1 cellular context compared by ENCODE assay signal in the genomic region with DNA sequence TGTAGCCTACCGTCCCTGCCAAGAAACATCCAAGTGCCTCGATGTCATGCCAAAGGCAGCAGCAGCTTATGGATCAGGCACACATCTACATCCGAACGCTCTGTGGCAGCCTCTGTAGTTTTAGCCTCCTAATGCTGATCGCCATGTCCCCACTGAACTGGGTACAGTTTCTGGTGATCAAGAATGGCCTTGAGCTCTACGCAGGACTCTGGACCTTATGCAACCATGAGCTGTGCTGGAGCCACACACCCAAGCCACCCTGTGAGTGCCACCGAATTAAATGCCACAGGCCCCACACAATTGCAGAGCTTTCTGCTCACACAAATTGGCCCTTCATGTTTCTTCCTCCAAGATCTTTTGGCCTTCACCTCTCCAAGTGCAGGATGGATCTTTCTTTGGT.
TF ChIP-seq lines count a peak whose summit lies in the region.

No MANE protein-coding gene starts in this region.

TF ChIP-seq in HepG2, 621 proteins besides CTCF, POLR2A, EP300 and RAD21 (continued from another document and continues in another):
- TF ChIP-seq, protein P1, sequence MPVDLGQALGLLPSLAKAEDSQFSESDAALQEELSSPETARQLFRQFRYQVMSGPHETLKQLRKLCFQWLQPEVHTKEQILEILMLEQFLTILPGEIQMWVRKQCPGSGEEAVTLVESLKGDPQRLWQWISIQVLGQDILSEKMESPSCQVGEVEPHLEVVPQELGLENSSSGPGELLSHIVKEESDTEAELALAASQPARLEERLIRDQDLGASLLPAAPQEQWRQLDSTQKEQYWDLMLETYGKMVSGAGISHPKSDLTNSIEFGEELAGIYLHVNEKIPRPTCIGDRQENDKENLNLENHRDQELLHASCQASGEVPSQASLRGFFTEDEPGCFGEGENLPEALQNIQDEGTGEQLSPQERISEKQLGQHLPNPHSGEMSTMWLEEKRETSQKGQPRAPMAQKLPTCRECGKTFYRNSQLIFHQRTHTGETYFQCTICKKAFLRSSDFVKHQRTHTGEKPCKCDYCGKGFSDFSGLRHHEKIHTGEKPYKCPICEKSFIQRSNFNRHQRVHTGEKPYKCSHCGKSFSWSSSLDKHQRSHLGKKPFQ (CRISPR knock-in tag; IDR thresholded peaks at IDR 0.05; ENCODE audit: insufficient replicate concordance) = peak; percentile 37
- TF ChIP-seq REXO4 (CRISPR knock-in tag; IDR thresholded peaks at IDR 0.05; ENCODE audit: borderline replicate concordance) = no peak
- 0 out of 2 replicates have a peak, but pooled peaks have one; percentile 17 for TF ChIP-seq HDAC2 (CRISPR knock-in tag; IDR thresholded peaks at IDR 0.05)
- peak; percentile 79 for TF ChIP-seq CEBPG (CRISPR knock-in tag; IDR thresholded peaks at IDR 0.05)
- no peak for TF ChIP-seq AGO1 (IDR thresholded peaks at IDR 0.05; ENCODE audit: low read depth, low read length, poor library complexity, severe bottlenecking)
- no peak for TF ChIP-seq TSC22D2 (CRISPR knock-in tag; IDR thresholded peaks at IDR 0.05; ENCODE audit: borderline replicate concordance)
- TF ChIP-seq ZNF225 (CRISPR knock-in tag; IDR thresholded peaks at IDR 0.05) = no peak
- no peak for TF ChIP-seq CENPT (CRISPR knock-in tag; IDR thresholded peaks at IDR 0.05; ENCODE audit: low read depth)
- no peak for TF ChIP-seq FLYWCH1 (CRISPR knock-in tag; IDR thresholded peaks at IDR 0.05)
- TF ChIP-seq EZH2 (conservative IDR thresholded peaks at IDR 0.05; ENCODE audit: low read depth, low read length) = no peak
- no peak for TF ChIP-seq ZBTB8A (CRISPR knock-in tag; IDR thresholded peaks at IDR 0.05; ENCODE audit: borderline replicate concordance, low read depth)
- peak; percentile 33; the same call in 1 of the 2 replicates for TF ChIP-seq ZFX (CRISPR knock-in tag; IDR thresholded peaks at IDR 0.05; ENCODE audit: low read depth)
- TF ChIP-seq ZNF713 (CRISPR knock-in tag; IDR thresholded peaks at IDR 0.05) = 0 out of 2 replicates have a peak, but pooled peaks have one; percentile 47
- TF ChIP-seq, protein P2, sequence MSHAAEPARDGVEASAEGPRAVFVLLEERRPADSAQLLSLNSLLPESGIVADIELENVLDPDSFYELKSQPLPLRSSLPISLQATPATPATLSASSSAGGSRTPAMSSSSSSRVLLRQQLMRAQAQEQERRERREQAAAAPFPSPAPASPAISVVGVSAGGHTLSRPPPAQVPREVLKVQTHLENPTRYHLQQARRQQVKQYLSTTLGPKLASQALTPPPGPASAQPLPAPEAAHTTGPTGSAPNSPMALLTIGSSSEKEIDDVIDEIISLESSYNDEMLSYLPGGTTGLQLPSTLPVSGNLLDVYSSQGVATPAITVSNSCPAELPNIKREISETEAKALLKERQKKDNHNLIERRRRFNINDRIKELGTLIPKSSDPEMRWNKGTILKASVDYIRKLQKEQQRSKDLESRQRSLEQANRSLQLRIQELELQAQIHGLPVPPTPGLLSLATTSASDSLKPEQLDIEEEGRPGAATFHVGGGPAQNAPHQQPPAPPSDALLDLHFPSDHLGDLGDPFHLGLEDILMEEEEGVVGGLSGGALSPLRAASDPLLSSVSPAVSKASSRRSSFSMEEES (CRISPR knock-in tag; IDR thresholded peaks at IDR 0.05) = no peak
- TF ChIP-seq, protein P3, sequence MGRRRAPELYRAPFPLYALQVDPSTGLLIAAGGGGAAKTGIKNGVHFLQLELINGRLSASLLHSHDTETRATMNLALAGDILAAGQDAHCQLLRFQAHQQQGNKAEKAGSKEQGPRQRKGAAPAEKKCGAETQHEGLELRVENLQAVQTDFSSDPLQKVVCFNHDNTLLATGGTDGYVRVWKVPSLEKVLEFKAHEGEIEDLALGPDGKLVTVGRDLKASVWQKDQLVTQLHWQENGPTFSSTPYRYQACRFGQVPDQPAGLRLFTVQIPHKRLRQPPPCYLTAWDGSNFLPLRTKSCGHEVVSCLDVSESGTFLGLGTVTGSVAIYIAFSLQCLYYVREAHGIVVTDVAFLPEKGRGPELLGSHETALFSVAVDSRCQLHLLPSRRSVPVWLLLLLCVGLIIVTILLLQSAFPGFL (CRISPR knock-in tag; IDR thresholded peaks at IDR 0.05) = no peak
- TF ChIP-seq ZNF367 (CRISPR knock-in tag; IDR thresholded peaks at IDR 0.05; ENCODE audit: borderline replicate concordance) = no peak
- no peak for TF ChIP-seq SKI (IDR thresholded peaks at IDR 0.05; ENCODE audit: partially characterized antibody)
- no peak for TF ChIP-seq RARG (CRISPR knock-in tag; IDR thresholded peaks at IDR 0.05; ENCODE audit: low read depth)
- TF ChIP-seq ZNF768 (CRISPR knock-in tag; IDR thresholded peaks at IDR 0.05) = peak; percentile 66; the same call in 1 of the 2 replicates
- TF ChIP-seq ASH2L (IDR thresholded peaks at IDR 0.05; ENCODE audit: insufficient read length, low read depth, low read length) = no peak
- TF ChIP-seq MYNN (CRISPR knock-in tag; IDR thresholded peaks at IDR 0.05; ENCODE audit: low read depth) = no peak
- TF ChIP-seq ZNF780A (CRISPR knock-in tag; IDR thresholded peaks at IDR 0.05) = no peak
- TF ChIP-seq, protein P4, sequence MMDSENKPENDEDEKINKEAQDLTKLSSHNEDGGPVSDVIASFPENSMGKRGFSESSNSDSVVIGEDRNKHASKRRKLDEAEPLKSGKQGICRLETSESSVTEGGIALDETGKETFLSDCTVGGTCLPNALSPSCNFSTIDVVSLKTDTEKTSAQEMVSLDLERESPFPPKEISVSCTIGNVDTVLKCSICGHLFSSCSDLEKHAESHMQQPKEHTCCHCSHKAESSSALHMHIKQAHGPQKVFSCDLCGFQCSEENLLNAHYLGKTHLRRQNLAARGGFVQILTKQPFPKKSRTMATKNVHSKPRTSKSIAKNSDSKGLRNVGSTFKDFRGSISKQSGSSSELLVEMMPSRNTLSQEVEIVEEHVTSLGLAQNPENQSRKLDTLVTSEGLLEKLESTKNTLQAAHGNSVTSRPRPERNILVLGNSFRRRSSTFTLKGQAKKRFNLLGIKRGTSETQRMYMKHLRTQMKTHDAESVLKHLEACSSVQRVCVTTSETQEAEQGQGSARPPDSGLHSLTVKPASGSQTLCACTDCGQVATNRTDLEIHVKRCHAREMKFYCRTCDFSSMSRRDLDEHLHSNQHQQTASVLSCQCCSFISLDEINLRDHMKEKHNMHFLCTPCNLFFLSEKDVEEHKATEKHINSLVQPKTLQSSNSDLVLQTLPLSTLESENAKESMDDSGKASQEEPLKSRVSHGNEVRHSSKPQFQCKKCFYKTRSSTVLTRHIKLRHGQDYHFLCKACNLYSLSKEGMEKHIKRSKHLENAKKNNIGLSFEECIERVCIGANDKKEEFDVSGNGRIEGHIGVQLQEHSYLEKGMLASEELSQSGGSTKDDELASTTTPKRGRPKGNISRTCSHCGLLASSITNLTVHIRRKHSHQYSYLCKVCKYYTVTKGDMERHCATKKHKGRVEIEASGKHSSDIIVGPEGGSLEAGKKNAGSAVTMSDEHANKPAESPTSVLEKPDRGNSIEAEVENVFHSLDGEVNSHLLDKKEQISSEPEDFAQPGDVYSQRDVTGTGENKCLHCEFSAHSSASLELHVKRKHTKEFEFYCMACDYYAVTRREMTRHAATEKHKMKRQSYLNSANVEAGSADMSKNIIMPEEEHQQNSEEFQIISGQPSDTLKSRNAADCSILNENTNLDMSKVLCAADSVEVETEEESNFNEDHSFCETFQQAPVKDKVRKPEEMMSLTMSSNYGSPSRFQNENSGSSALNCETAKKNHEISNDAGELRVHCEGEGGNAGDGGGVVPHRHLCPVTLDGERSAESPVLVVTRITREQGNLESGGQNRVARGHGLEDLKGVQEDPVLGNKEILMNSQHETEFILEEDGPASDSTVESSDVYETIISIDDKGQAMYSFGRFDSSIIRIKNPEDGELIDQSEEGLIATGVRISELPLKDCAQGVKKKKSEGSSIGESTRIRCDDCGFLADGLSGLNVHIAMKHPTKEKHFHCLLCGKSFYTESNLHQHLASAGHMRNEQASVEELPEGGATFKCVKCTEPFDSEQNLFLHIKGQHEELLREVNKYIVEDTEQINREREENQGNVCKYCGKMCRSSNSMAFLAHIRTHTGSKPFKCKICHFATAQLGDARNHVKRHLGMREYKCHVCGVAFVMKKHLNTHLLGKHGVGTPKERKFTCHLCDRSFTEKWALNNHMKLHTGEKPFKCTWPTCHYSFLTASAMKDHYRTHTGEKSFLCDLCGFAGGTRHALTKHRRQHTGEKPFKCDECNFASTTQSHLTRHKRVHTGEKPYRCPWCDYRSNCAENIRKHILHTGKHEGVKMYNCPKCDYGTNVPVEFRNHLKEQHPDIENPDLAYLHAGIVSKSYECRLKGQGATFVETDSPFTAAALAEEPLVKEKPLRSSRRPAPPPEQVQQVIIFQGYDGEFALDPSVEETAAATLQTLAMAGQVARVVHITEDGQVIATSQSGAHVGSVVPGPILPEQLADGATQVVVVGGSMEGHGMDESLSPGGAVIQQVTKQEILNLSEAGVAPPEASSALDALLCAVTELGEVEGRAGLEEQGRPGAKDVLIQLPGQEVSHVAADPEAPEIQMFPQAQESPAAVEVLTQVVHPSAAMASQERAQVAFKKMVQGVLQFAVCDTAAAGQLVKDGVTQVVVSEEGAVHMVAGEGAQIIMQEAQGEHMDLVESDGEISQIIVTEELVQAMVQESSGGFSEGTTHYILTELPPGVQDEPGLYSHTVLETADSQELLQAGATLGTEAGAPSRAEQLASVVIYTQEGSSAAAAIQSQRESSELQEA (CRISPR knock-in tag; IDR thresholded peaks at IDR 0.05; ENCODE audit: not compliant biosample characterization) = no peak
- TF ChIP-seq RARA (CRISPR knock-in tag; IDR thresholded peaks at IDR 0.05) = 0 out of 2 replicates have a peak, but pooled peaks have one; percentile 11
- no peak for TF ChIP-seq BORCS8-MEF2B (CRISPR knock-in tag; IDR thresholded peaks at IDR 0.05)
- no peak for TF ChIP-seq STAG1 (CRISPR knock-in tag; IDR thresholded peaks at IDR 0.05)
- TF ChIP-seq, protein P5, sequence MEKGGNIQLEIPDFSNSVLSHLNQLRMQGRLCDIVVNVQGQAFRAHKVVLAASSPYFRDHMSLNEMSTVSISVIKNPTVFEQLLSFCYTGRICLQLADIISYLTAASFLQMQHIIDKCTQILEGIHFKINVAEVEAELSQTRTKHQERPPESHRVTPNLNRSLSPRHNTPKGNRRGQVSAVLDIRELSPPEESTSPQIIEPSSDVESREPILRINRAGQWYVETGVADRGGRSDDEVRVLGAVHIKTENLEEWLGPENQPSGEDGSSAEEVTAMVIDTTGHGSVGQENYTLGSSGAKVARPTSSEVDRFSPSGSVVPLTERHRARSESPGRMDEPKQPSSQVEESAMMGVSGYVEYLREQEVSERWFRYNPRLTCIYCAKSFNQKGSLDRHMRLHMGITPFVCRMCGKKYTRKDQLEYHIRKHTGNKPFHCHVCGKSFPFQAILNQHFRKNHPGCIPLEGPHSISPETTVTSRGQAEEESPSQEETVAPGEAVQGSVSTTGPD (CRISPR knock-in tag; IDR thresholded peaks at IDR 0.05) = no peak
- no peak for TF ChIP-seq SP2 (CRISPR knock-in tag; IDR thresholded peaks at IDR 0.05)
- TF ChIP-seq, protein P6, sequence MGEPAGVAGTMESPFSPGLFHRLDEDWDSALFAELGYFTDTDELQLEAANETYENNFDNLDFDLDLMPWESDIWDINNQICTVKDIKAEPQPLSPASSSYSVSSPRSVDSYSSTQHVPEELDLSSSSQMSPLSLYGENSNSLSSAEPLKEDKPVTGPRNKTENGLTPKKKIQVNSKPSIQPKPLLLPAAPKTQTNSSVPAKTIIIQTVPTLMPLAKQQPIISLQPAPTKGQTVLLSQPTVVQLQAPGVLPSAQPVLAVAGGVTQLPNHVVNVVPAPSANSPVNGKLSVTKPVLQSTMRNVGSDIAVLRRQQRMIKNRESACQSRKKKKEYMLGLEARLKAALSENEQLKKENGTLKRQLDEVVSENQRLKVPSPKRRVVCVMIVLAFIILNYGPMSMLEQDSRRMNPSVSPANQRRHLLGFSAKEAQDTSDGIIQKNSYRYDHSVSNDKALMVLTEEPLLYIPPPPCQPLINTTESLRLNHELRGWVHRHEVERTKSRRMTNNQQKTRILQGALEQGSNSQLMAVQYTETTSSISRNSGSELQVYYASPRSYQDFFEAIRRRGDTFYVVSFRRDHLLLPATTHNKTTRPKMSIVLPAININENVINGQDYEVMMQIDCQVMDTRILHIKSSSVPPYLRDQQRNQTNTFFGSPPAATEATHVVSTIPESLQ (CRISPR knock-in tag; conservative IDR thresholded peaks at IDR 0.05) = no peak
- TF ChIP-seq, protein P7, sequence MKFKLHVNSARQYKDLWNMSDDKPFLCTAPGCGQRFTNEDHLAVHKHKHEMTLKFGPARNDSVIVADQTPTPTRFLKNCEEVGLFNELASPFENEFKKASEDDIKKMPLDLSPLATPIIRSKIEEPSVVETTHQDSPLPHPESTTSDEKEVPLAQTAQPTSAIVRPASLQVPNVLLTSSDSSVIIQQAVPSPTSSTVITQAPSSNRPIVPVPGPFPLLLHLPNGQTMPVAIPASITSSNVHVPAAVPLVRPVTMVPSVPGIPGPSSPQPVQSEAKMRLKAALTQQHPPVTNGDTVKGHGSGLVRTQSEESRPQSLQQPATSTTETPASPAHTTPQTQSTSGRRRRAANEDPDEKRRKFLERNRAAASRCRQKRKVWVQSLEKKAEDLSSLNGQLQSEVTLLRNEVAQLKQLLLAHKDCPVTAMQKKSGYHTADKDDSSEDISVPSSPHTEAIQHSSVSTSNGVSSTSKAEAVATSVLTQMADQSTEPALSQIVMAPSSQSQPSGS (CRISPR knock-in tag; IDR thresholded peaks at IDR 0.05) = no peak
- no peak for TF ChIP-seq MATR3 (CRISPR knock-in tag; IDR thresholded peaks at IDR 0.05)
- no peak for TF ChIP-seq ZNF747 (CRISPR knock-in tag; IDR thresholded peaks at IDR 0.05; ENCODE audit: borderline replicate concordance)
- no peak for TF ChIP-seq NFKBIZ (CRISPR knock-in tag; IDR thresholded peaks at IDR 0.05)
- peak; percentile 53; the same call in 1 of the 2 replicates for TF ChIP-seq MED1 (CRISPR knock-in tag; IDR thresholded peaks at IDR 0.05)
- TF ChIP-seq BCL6 (CRISPR knock-in tag; IDR thresholded peaks at IDR 0.05) = peak; percentile 37; the same call in 1 of the 2 replicates
- 0 out of 2 replicates have a peak, but pooled peaks have one; percentile 27 for TF ChIP-seq TRIM24 (CRISPR knock-in tag; IDR thresholded peaks at IDR 0.05)
- no peak for TF ChIP-seq MIER2 (CRISPR knock-in tag; IDR thresholded peaks at IDR 0.05)
- TF ChIP-seq ZNF547 (CRISPR knock-in tag; IDR thresholded peaks at IDR 0.05) = no peak
- TF ChIP-seq, protein P8, sequence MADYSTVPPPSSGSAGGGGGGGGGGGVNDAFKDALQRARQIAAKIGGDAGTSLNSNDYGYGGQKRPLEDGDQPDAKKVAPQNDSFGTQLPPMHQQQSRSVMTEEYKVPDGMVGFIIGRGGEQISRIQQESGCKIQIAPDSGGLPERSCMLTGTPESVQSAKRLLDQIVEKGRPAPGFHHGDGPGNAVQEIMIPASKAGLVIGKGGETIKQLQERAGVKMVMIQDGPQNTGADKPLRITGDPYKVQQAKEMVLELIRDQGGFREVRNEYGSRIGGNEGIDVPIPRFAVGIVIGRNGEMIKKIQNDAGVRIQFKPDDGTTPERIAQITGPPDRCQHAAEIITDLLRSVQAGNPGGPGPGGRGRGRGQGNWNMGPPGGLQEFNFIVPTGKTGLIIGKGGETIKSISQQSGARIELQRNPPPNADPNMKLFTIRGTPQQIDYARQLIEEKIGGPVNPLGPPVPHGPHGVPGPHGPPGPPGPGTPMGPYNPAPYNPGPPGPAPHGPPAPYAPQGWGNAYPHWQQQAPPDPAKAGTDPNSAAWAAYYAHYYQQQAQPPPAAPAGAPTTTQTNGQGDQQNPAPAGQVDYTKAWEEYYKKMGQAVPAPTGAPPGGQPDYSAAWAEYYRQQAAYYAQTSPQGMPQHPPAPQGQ (CRISPR knock-in tag; IDR thresholded peaks at IDR 0.05; ENCODE audit: borderline replicate concordance) = no peak
- no peak for TF ChIP-seq TOPORS (CRISPR knock-in tag; IDR thresholded peaks at IDR 0.05)
- TF ChIP-seq TEAD3 (CRISPR knock-in tag; optimal IDR thresholded peaks at IDR 0.05; ENCODE audit: borderline replicate concordance) = peak; percentile 42
- no peak for TF ChIP-seq IRX3 (CRISPR knock-in tag; IDR thresholded peaks at IDR 0.05; ENCODE audit: borderline replicate concordance, low read depth)
